Comparison of ENCODE assay signal across 23 cellular contexts in genomic region chr4:110190249-110190648, GRCh38.
"Had no signal": no experiment of that assay in that cellular context is flagged by ENCODE, and none has a peak within 500 bp of the region (broad histone marks: within the 10 kb centered on the region; RNA-seq: fewer than 3 reads in every experiment).

No MANE protein-coding gene starts in this region.

- DNase-seq: activated CD4-positive, alpha-beta T cell treated with anti-CD3 and anti-CD28 coated beads for 1 hour; activated CD4-positive, alpha-beta T cell treated with anti-CD3 and anti-CD28 coated beads, Interleukin-2, amount 50 U/mL, for 4 hours; activated naive CD4-positive, alpha-beta T cell treated with anti-CD3 and anti-CD28 coated beads for 36 hours; activated naive CD8-positive, alpha-beta T cell treated with anti-CD3 and anti-CD28 coated beads, Interleukin-2, amount 10 ng/mL, durations not matched to agents 7 days and 5 days; activated T-cell treated with anti-CD3 and anti-CD28 coated beads, Interleukin-2, amount 50 U/mL, for 48 hours; body of pancreas; dermis blood vessel endothelial cell; effector CD8-positive, alpha-beta T cell; foreskin melanocyte; kidney glomerular epithelial cell; left lung; naive thymus-derived CD4-positive, alpha-beta T cell; occipital lobe; posterior cingulate gyrus; sigmoid colon; stimulated activated CD4-positive, alpha-beta T cell treated with anti-CD3 and anti-CD28 coated beads, Interleukin-2, amount 100 ng/mL, for 48 hours; stimulated activated CD8-positive, alpha-beta memory T cell treated with anti-CD3 and anti-CD28 coated beads, Interleukin-4, amount 100 ng/mL, for 48 hours; stimulated activated naive B cell treated with anti-CD40 and anti-IgM and Interleukin-4, amounts not matched to agents 10 μg/mL and 1 μg/mL and 100 μg/mL, for 72 hours; T-helper 1 cell; testis; uterus had no signal

- H3K4me3 ChIP-seq: body of pancreas, left lung, lung, sigmoid colon, testis, uterus had no signal

- ATAC-seq: body of pancreas; esophagus mucosa; left lung; naive thymus-derived CD4-positive, alpha-beta T cell; stimulated activated naive B cell treated with anti-CD40 and anti-IgM and Interleukin-4, amounts not matched to agents 10 μg/mL and 1 μg/mL and 100 μg/mL, for 72 hours had no signal

- H3K27me3 ChIP-seq: body of pancreas, left lung, sigmoid colon, testis, uterus had no signal

- H3K9me3 ChIP-seq: body of pancreas, left lung, sigmoid colon, testis, uterus had no signal

- H3K36me3 ChIP-seq: left lung, sigmoid colon, uterus had no signal

- H3K4me1 ChIP-seq: uterus had no signal

- H3K27ac ChIP-seq: body of pancreas, left lung, sigmoid colon, testis, uterus had no signal
